ENCODE assay signal across 20 cellular contexts in genomic region chr10:98407017-98407743, GRCh38.
"Had no signal": no experiment of that assay in that cellular context is flagged by ENCODE, and none has a peak within 500 bp of the region (broad histone marks: within the 10 kb centered on the region; RNA-seq: fewer than 3 reads in every experiment).

No MANE protein-coding gene starts in this region.

- H3K4me3 ChIP-seq: colonic mucosa, esophagus squamous epithelium, gastroesophageal sphincter, lung, psoas muscle, right lobe of liver, tibial artery had no signal

- H3K27me3 ChIP-seq: colonic mucosa, esophagus squamous epithelium, gastroesophageal sphincter, right lobe of liver, tibial artery had no signal

- H3K4me1 ChIP-seq: right lobe of liver had no signal

- DNase-seq: colonic mucosa; dermis blood vessel endothelial cell; esophagus squamous epithelium; foreskin fibroblast; immature natural killer cell; mesenchymal stem cell; midbrain; naive B cell; occipital lobe; psoas muscle; retina; right lobe of liver; stimulated activated CD4-positive, alpha-beta T cell treated with anti-CD3 and anti-CD28 coated beads, Interleukin-4, amount 100 ng/mL, for 1 hour; stimulated activated CD8-positive, alpha-beta memory T cell treated with anti-CD3 and anti-CD28 coated beads, Interleukin-4, amount 100 ng/mL, for 48 hours; stimulated activated naive CD8-positive, alpha-beta T cell treated with anti-CD3 and anti-CD28 coated beads, Interleukin-15, Interleukin-2, amounts not matched to agents 100 U/mL and 50 U/mL, for 24 hours; tibial artery had no signal

- H3K9me3 ChIP-seq: colonic mucosa, esophagus squamous epithelium, gastroesophageal sphincter, psoas muscle, right lobe of liver, tibial artery had no signal

- H3K36me3 ChIP-seq: colonic mucosa had no signal

- ATAC-seq: gastroesophageal sphincter; psoas muscle; stimulated activated effector memory CD8-positive, alpha-beta T cell treated with anti-CD3 and anti-CD28 coated beads, Interleukin-12 subunit alpha, Interleukin-12 subunit beta, amount 100 ng/mL, for 72 hours; stimulated activated naive CD8-positive, alpha-beta T cell treated with anti-CD3 and anti-CD28 coated beads, Interleukin-15, Interleukin-2, amounts not matched to agents 100 U/mL and 50 U/mL, for 24 hours had no signal

- H3K27ac ChIP-seq: colonic mucosa, esophagus squamous epithelium, gastroesophageal sphincter, parathyroid adenoma, psoas muscle, right lobe of liver, tibial artery had no signal
